In the genomic region with DNA sequence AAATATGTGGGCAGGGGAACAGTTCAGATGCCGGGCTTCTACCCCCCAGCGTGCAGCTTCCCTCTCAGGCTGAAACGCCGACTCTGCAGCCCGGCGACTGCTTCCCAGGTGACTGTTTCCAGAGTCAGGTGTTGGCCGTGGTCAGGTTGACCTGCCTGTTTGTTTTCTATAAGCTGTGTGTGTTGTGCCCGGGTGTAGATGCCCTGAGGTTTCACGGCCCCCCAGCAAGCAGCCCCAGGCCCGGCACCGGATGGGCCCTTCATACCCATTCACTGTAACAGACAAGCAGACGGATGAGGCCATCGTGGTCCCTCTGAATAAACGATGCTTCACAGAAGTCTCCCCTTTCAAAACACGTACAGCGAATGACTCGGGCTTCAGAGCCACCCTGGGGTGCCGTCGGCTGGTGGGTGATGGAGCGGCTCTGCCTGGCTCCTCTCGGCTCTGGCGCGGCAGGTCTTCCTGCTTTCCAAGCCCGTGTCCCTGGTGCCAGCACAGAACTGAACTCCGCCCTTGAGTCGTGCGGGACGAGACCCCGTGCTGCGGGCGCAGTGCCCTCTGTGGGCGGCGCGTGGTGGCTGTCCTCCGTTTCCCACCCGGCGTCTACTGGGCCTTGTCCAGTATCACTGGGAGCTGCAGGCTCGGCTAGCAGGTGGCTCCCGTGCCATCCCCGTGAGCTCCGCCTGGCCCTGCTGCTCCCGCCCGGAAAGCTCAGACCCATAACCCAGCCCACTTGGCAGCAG, we compare ENCODE assay signal across 22 cellular contexts. TPM values are rescaled to one million over a fixed set of nuclear protein-coding genes. Genes with fewer than 3 reads are reported as not detected.
DNase-seq lines count a peak whose midpoint lies in the region; TF ChIP-seq lines count a peak whose summit lies in the region.
"Had no signal": no experiment of that assay in that cellular context is flagged by ENCODE, and none has a peak within 500 bp of the region (broad histone marks: within the 10 kb centered on the region; RNA-seq: fewer than 3 reads in every experiment).

No MANE protein-coding gene starts in this region.

- DNase-seq in NCI-H2107 treated with DMSO at 0.1 percent for 48 hours (lab: John Stamatoyannopoulos, UW; ENCODE audit: unreplicated experiment) (peak; percentile 42), NCI-H2107 (lab: John Stamatoyannopoulos, UW) (no peak), DMS53 treated with DMSO at 0.1 percent for 48 hours (lab: John Stamatoyannopoulos, UW; ENCODE audit: unreplicated experiment) (peak; percentile 36), Peyer's patch (peak in 2 of 3 donors; percentile 28 to 35), osteoblast (ENCODE audit: insufficient read length, low spot score, missing footprints) (peak; percentile 55), HuH-7.5 (ENCODE audit: low spot score) (no peak), occipital lobe (lab: John Stamatoyannopoulos, UW) (no peak), activated gamma-delta T cell treated with Interleukin-2 at 50 U/mL for 16 hours (no peak)
- DNase-seq: activated CD4-positive, alpha-beta T cell treated with anti-CD3 and anti-CD28 coated beads for 36 hours; central memory CD4-positive, alpha-beta T cell; dermis blood vessel endothelial cell; NCI-H1105; NCI-H2029 treated with DMSO at 0.1 percent for 48 hours had no signal

- no peak for TF ChIP-seq CTCF in Peyer's patch (IDR thresholded peaks at IDR 0.05)
- no peak for TF ChIP-seq CTCF in osteoblast (IDR thresholded peaks at IDR 0.05; ENCODE audit: extremely low read depth, low read depth, low read length)

- H3K27ac ChIP-seq in Peyer's patch (no peak overlapping the region), osteoblast (ENCODE audit: low read depth, low read length) (no peak overlapping the region)
- H3K27ac ChIP-seq: neural progenitor cell, prostate gland had no signal

- no peaks in the 10 kb centered on the region for H4K20me1 ChIP-seq in osteoblast (ENCODE audit: insufficient read depth, low read length)

- no peaks in the 10 kb centered on the region for H3K36me3 ChIP-seq in Peyer's patch
- H3K36me3 ChIP-seq in osteoblast (ENCODE audit: insufficient read depth, low read length), result no peaks in the 10 kb centered on the region
- H3K36me3 ChIP-seq: neural progenitor cell, prostate gland had no signal

- TF ChIP-seq POLR2A in Peyer's patch (IDR thresholded peaks at IDR 0.05), result no peak

- no peaks in the 10 kb centered on the region for H3K79me2 ChIP-seq in osteoblast (ENCODE audit: insufficient read depth, low read length)

- H3K4me1 ChIP-seq in Peyer's patch (no peaks in the 10 kb centered on the region), osteoblast (ENCODE audit: insufficient read depth, low read length) (peaks cover 19% of the 10 kb centered on the region)
- H3K4me1 ChIP-seq: neural progenitor cell, prostate gland had no signal

- H2AFZ ChIP-seq in osteoblast (ENCODE audit: low read length), result no peak overlapping the region
- H2AFZ ChIP-seq: neural progenitor cell had no signal

- H3K4me2 ChIP-seq in osteoblast (ENCODE audit: insufficient read depth, low read length), result no peak overlapping the region
- H3K4me2 ChIP-seq: neural progenitor cell had no signal

- no peaks in the 10 kb centered on the region for H3K9me3 ChIP-seq in Peyer's patch
- H3K9me3 ChIP-seq in osteoblast (ENCODE audit: low read depth, low read length), result no peaks in the 10 kb centered on the region
- H3K9me3 ChIP-seq: prostate gland had no signal

- peaks cover 0 to under 1% of the 10 kb centered on the region in 2 donors for H3K27me3 ChIP-seq in Peyer's patch
- H3K27me3 ChIP-seq in osteoblast (ENCODE audit: insufficient read depth, low read length), result peaks cover 43% of the 10 kb centered on the region

- H3K4me3 ChIP-seq in Peyer's patch (no peak overlapping the region), osteoblast (ENCODE audit: insufficient read depth, low read length) (no peak overlapping the region)
- H3K4me3 ChIP-seq: neural progenitor cell, prostate gland had no signal

RNA-seq across cellular contexts. Expression of gene KCNG2, which starts 15.0 kb away (rescaled TPM):
- total RNA-seq in Peyer's patch (1 to 10 TPM in 3 of 4 donors, not detected in 1; 2.3 to 3.8 (median 3.2) TPM), osteoblast (not detected in 2 replicates), occipital lobe (0.31 TPM)
- total RNA-seq: A172; activated CD4-positive, alpha-beta T cell treated with anti-CD3 and anti-CD28 coated beads for 36 hours; activated naive CD4-positive, alpha-beta T cell treated with anti-CD3 and anti-CD28 coated beads, Interleukin-2, amount 50 U/mL, for 72 hours; endothelial cell of umbilical vein; H4; SK-MEL-5; T-helper 1 cell treated with Interleukin-12 subunit alpha and Interleukin-12 subunit beta and Interleukin-4 antibody, amounts not matched to agents 30 ng/mL and 1 ng/mL, for 36 hours; ureter had no signal

Comparison
In these comparisons a context has a peak if more than half of its experiments do, and no peak if none do; other contexts are left out.
1. DNase-seq: peak in NCI-H2107 treated with DMSO at 0.1 percent for 48 hours (single experiment), DMS53 treated with DMSO at 0.1 percent for 48 hours (single experiment), Peyer's patch (2 of 3) and osteoblast (single experiment); none in NCI-H2107 (single experiment), HuH-7.5 (single experiment), occipital lobe (single experiment) and activated gamma-delta T cell treated with Interleukin-2 at 50 U/mL for 16 hours (single experiment).